In genomic region chr9:113373676-113374392, GRCh38 we compare ENCODE assay signal across 22 cellular contexts. TPM values are rescaled to one million over a fixed set of nuclear protein-coding genes. Genes with fewer than 3 reads are reported as not detected.
"Had no signal": no experiment of that assay in that cellular context is flagged by ENCODE, and none has a peak within 500 bp of the region (broad histone marks: within the 10 kb centered on the region; RNA-seq: fewer than 3 reads in every experiment).

No MANE protein-coding gene starts in this region.

- H3K27me3 Mint-ChIP-seq: activated CD4-positive, alpha-beta memory T cell treated with anti-CD3 and anti-CD28 coated beads, Interleukin-2, amount 10 ng/mL, durations not matched to agents 7 days and 5 days; activated CD8-positive, alpha-beta memory T cell treated with anti-CD3 and anti-CD28 coated beads, Interleukin-2, amount 10 ng/mL, durations not matched to agents 7 days and 5 days; activated naive CD8-positive, alpha-beta T cell treated with anti-CD3 and anti-CD28 coated beads, Interleukin-2, amount 10 ng/mL, durations not matched to agents 7 days and 5 days had no signal

- H3K27me3 ChIP-seq: colonic mucosa, left lung had no signal

- H3K4me3 Mint-ChIP-seq: activated CD4-positive, alpha-beta memory T cell treated with anti-CD3 and anti-CD28 coated beads, Interleukin-2, amount 10 ng/mL, durations not matched to agents 7 days and 5 days; activated CD8-positive, alpha-beta memory T cell treated with anti-CD3 and anti-CD28 coated beads, Interleukin-2, amount 10 ng/mL, durations not matched to agents 7 days and 5 days; activated naive CD8-positive, alpha-beta T cell treated with anti-CD3 and anti-CD28 coated beads, Interleukin-2, amount 10 ng/mL, durations not matched to agents 7 days and 5 days; nephron progenitor cell had no signal

- H3K27ac ChIP-seq: colonic mucosa, left lung, psoas muscle, skin epidermis, thoracic aorta had no signal

- H3K9me3 Mint-ChIP-seq: activated CD4-positive, alpha-beta memory T cell treated with anti-CD3 and anti-CD28 coated beads, Interleukin-2, amount 10 ng/mL, durations not matched to agents 7 days and 5 days; activated naive CD8-positive, alpha-beta T cell treated with anti-CD3 and anti-CD28 coated beads, Interleukin-2, amount 10 ng/mL, durations not matched to agents 7 days and 5 days; nephron progenitor cell; stimulated activated effector memory CD8-positive, alpha-beta T cell treated with anti-CD3 and anti-CD28 coated beads, Interleukin-12 subunit alpha, Interleukin-12 subunit beta, amount 100 ng/mL, for 72 hours had no signal

- DNase-seq: activated CD4-positive, alpha-beta memory T cell treated with anti-CD3 and anti-CD28 coated beads, Interleukin-2, amount 10 ng/mL, durations not matched to agents 7 days and 5 days; activated CD4-positive, alpha-beta T cell treated with anti-CD3 and anti-CD28 coated beads for 48 hours; activated CD4-positive, CD25-positive, alpha-beta regulatory T cell; activated CD8-positive, alpha-beta memory T cell treated with anti-CD3 and anti-CD28 coated beads, Interleukin-2, amount 10 ng/mL, durations not matched to agents 7 days and 5 days; activated naive CD8-positive, alpha-beta T cell treated with anti-CD3 and anti-CD28 coated beads, Interleukin-2, amount 10 ng/mL, durations not matched to agents 7 days and 5 days; central memory CD4-positive, alpha-beta T cell; colonic mucosa; left lung; mammary epithelial cell; midbrain; nephron progenitor cell; psoas muscle; right cardiac atrium; stimulated activated CD4-positive, alpha-beta T cell treated with anti-CD3 and anti-CD28 coated beads, Interleukin-4, amount 100 ng/mL, for 24 hours; T-helper 1 cell; T1000 had no signal

- ATAC-seq: activated CD8-positive, alpha-beta memory T cell treated with anti-CD3 and anti-CD28 coated beads, Interleukin-2, amount 10 ng/mL, durations not matched to agents 7 days and 5 days; left lung; psoas muscle; stimulated activated effector memory CD8-positive, alpha-beta T cell treated with anti-CD3 and anti-CD28 coated beads, Interleukin-12 subunit alpha, Interleukin-12 subunit beta, amount 100 ng/mL, for 72 hours had no signal

- FAIRE-seq: frontal cortex, urothelium cell line had no signal

- H3K9me3 ChIP-seq: colonic mucosa, left lung, psoas muscle, thoracic aorta had no signal

- H3K4me3 ChIP-seq: colonic mucosa, left lung, psoas muscle, skin epidermis, thoracic aorta had no signal

- H3K27ac Mint-ChIP-seq: activated CD4-positive, alpha-beta memory T cell treated with anti-CD3 and anti-CD28 coated beads, Interleukin-2, amount 10 ng/mL, durations not matched to agents 7 days and 5 days; activated CD8-positive, alpha-beta memory T cell treated with anti-CD3 and anti-CD28 coated beads, Interleukin-2, amount 10 ng/mL, durations not matched to agents 7 days and 5 days; stimulated activated effector memory CD8-positive, alpha-beta T cell treated with anti-CD3 and anti-CD28 coated beads, Interleukin-12 subunit alpha, Interleukin-12 subunit beta, amount 100 ng/mL, for 72 hours had no signal

RNA-seq across cellular contexts. Expression of gene BSPRY, which starts 24.5 kb away (rescaled TPM):
- total RNA-seq: osteoblast, psoas muscle had no signal
